ENCODE assay signal across 8 cellular contexts in the genomic region with DNA sequence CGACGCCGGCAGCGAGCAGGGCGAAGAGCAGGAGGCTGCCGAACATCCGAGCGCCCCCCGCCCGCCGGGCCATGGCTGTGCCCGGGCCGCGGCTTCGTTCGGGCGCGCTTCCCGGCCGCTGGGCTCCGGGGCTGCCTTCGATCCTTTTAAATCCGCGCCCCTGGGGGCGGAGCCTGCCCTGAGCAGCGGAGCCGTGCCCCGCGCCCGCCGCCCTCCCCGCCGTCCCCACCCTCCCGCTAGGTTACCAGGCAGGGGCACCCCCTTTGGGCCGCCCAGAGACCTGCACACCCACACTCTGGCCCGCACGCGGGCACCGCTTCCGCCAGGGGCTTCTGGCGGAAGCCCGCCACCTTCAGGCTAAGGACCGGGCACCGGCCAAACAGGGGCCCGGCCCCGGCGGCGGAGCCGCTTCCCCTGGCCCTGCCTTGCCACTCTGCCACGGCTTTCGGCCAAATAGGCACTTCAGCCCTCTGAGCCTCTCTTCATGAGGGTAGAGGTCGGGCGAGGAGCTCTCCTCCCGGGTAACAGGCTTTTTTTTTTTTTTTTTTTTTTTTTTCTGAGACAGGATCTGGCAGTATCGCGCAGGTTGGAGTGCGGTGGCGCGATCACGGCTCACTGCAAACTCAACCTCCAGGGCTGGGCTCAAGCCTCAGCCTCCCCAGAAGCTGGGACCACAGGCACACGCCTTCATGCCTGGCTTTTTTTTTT. TPM values are rescaled to one million over a fixed set of nuclear protein-coding genes. Genes with fewer than 3 reads are reported as not detected.
DNase-seq lines count a peak whose midpoint lies in the region; ATAC-seq and TF ChIP-seq lines count a peak whose summit lies in the region.

A gene with protein sequence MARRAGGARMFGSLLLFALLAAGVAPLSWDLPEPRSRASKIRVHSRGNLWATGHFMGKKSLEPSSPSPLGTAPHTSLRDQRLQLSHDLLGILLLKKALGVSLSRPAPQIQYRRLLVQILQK (minus strand): TSS at position 120 of the 708 bp plus-strand sequence. CDS start 47 bp downstream, at position 73.

- H3K4me1 ChIP-seq in right cardiac atrium (ENCODE audit: control insufficient read depth, insufficient read depth, low read length) (peaks cover 14% of the 10 kb centered on the region), rectal smooth muscle tissue (ENCODE audit: control insufficient read depth, insufficient read depth, low read length) (peaks cover 9% of the 10 kb centered on the region), uterus (peaks cover 0 to 13% of the 10 kb centered on the region in 2 donors)

- H3K27me3 Mint-ChIP-seq in T-helper 1 cell treated with Interleukin-12 subunit alpha and Interleukin-12 subunit beta and Interleukin-4 antibody, amounts not matched to agents 30 μg/mL and 1 μg/mL, for 36 hours (ENCODE audit: low read depth): no peaks in the 10 kb centered on the region

- H3K9me3 ChIP-seq in right cardiac atrium (ENCODE audit: control insufficient read depth, low read length) (no peaks in the 10 kb centered on the region), uterus (no peaks in the 10 kb centered on the region)

- ATAC-seq in HG02642 (IDR thresholded peaks at IDR 0.05; ENCODE audit: poor library complexity, unreplicated experiment): peak; percentile 67
- ATAC-seq in right cardiac atrium: peak; percentile 70 to 75

- H3K36me3 Mint-ChIP-seq in T-helper 1 cell treated with Interleukin-12 subunit alpha and Interleukin-12 subunit beta and Interleukin-4 antibody, amounts not matched to agents 30 μg/mL and 1 μg/mL, for 36 hours (ENCODE audit: low read depth): peaks cover 4% of the 10 kb centered on the region

- peak within 1 kb of the TSS; percentile 51 for H3K9ac ChIP-seq in rectal smooth muscle tissue (ENCODE audit: low read length)

- H3K4me1 Mint-ChIP-seq in T-helper 1 cell treated with Interleukin-12 subunit alpha and Interleukin-12 subunit beta and Interleukin-4 antibody, amounts not matched to agents 30 μg/mL and 1 μg/mL, for 36 hours (ENCODE audit: low read depth): peaks cover 21% of the 10 kb centered on the region

- H3K27me3 ChIP-seq in right cardiac atrium (ENCODE audit: control insufficient read depth, insufficient read depth): no peaks in the 10 kb centered on the region
- no peaks in the 10 kb centered on the region for H3K27me3 ChIP-seq in rectal smooth muscle tissue (ENCODE audit: control insufficient read depth, insufficient read depth, low read length)
- H3K27me3 ChIP-seq in uterus: no peaks in the 10 kb centered on the region

- H3K27ac ChIP-seq in right cardiac atrium (ENCODE audit: low read length) (peak within 1 kb of the TSS; percentile 70), rectal smooth muscle tissue (ENCODE audit: low read depth, low read length) (peak within 1 kb of the TSS; percentile 76), uterus (peak within 1 kb of the TSS; percentile 82 to 92)

- H3K36me3 ChIP-seq in rectal smooth muscle tissue (ENCODE audit: control insufficient read depth, insufficient read depth, low read length) (no peaks in the 10 kb centered on the region), uterus (no peaks in the 10 kb centered on the region)

- under 1% methylated on average over 61 of the region's 61 CpGs for WGBS in right cardiac atrium

- H3K4me3 Mint-ChIP-seq in T-helper 1 cell treated with Interleukin-12 subunit alpha and Interleukin-12 subunit beta and Interleukin-4 antibody, amounts not matched to agents 30 μg/mL and 1 μg/mL, for 36 hours: peak within 1 kb of the TSS; percentile 78

- DNase-seq in NCI-H128 (lab: John Stamatoyannopoulos, UW; ENCODE audit: unreplicated experiment) (peak; percentile 48), amygdala (lab: John Stamatoyannopoulos, UW) (peak in 44 of 56 donors; percentile 4 to 83 (median 53)), right cardiac atrium (peak; percentile 81 to 91 (median 90)), uterus (peak; percentile 77 to 81)

- peak within 1 kb of the TSS; percentile 55 for H3K27ac Mint-ChIP-seq in T-helper 1 cell treated with Interleukin-12 subunit alpha and Interleukin-12 subunit beta and Interleukin-4 antibody, amounts not matched to agents 30 μg/mL and 1 μg/mL, for 36 hours

- H3K4me3 ChIP-seq in right cardiac atrium (ENCODE audit: low read length) (peak within 1 kb of the TSS; percentile 65), rectal smooth muscle tissue (ENCODE audit: low read length) (peak within 1 kb of the TSS; percentile 68), uterus (peak within 1 kb of the TSS; percentile 35 to 60)

- H3K9me3 Mint-ChIP-seq in T-helper 1 cell treated with Interleukin-12 subunit alpha and Interleukin-12 subunit beta and Interleukin-4 antibody, amounts not matched to agents 30 μg/mL and 1 μg/mL, for 36 hours: no peaks in the 10 kb centered on the region

- intact Hi-C loops in right cardiac atrium (cut with DNase I): loop anchor here in 3 of 4 donors (10.0 kb wide), 5 partner anchors 53 to 267 kb away; a partner anchor contains a TSS
- intact Hi-C loops in uterus (cut with DNase I; ENCODE audit: low total_unique reads): loop anchor here (10.0 kb wide), 2 partner anchors 53 to 267 kb away; a partner anchor contains a TSS

- peak in 1 of 2 donors; percentile 52 for TF ChIP-seq POLR2A in uterus (IDR thresholded peaks at IDR 0.05)

- TF ChIP-seq CTCF in GM12874 (IDR thresholded peaks at IDR 0.05; ENCODE audit: insufficient read depth, low read depth, low read length) (peak; percentile 74), uterus (IDR thresholded peaks at IDR 0.05) (peak; percentile 72 to 80 (median 78))

RNA-seq across cellular contexts. Expression of the gene that starts here (rescaled TPM):
- total RNA-seq in right cardiac atrium (1 to 10 TPM in 3 of 4 donors, under 1 TPM in 1; 0.96 to 4.7 (median 2.1) TPM), uterus (10 to 100 TPM in 1 of 4 donors, 1 to 10 TPM in 3; 3.1 to 10.5 (median 7.4) TPM)
- 6.9 TPM for polyA plus RNA-seq in right cardiac atrium

Comparison
In these comparisons a context has a peak if more than half of its experiments do, and no peak if none do; other contexts are left out.
1. Peak in every context shown above with its lines: DNase-seq, ATAC-seq, H3K4me3 ChIP-seq and H3K27ac ChIP-seq.